ENCODE assay signal across 16 cellular contexts in the genomic region with DNA sequence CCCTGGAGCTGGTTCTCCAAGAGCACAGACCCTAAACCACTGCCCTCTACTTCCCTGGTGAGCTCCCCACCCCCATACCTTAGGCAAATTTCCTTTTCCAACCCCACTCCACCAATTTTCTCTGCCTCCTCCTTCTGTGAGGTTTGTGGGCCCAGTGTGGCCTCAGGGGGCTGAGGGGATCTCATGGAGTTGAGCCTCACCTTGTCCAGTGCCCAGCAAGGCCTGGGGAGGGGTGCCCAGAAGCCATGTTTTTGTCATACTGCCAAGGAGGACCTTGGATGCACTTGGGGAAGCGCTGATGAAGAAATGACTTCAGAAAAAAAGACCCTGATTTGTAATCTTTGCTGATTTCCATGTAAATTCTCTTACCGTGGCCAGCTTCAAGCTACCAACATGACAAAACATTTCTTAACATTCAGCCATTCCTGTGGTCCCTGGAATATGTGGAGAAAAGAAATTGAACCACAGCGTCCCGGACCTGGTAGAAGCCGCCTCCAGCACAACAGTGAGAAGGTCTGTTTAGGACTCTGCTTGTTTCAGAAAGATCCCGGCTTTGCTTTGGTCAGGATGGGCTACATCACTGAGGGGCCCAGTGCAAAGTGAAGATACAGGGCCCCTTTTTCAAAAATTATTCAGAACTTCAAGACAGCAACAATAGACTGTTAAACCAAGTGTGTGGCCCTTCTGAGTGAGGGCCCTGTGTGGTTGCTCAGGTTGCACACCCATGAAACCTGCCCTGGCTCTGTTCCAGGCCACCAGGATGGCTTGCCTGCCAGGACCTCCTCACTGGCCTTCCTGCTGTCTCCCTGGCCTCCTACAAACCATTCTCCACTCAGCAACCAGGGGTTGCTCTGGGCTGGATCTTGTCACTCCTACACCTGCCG. TPM values are rescaled to one million over a fixed set of nuclear protein-coding genes. Genes with fewer than 3 reads are reported as not detected.
DNase-seq lines count a peak whose midpoint lies in the region; ATAC-seq and TF ChIP-seq lines count a peak whose summit lies in the region.
"Had no signal": no experiment of that assay in that cellular context is flagged by ENCODE, and none has a peak within 500 bp of the region (broad histone marks: within the 10 kb centered on the region; RNA-seq: fewer than 3 reads in every experiment).

No MANE protein-coding gene starts in this region.

- H3K27ac ChIP-seq in MM.1S (ENCODE audit: low read length) (peak overlapping the region; percentile 14; the same call in 1 of the 2 replicates), osteoblast (ENCODE audit: low read depth, low read length) (no peak overlapping the region)
- H3K27ac ChIP-seq: brain microvascular endothelial cell, ovary, tibial nerve, VCaP had no signal

- peaks cover 4% of the 10 kb centered on the region; the same call in 1 of the 2 replicates for H3K4me1 ChIP-seq in ES-I3 (ENCODE audit: insufficient read depth, low read length)
- peaks cover 44% of the 10 kb centered on the region for H3K4me1 ChIP-seq in MM.1S (ENCODE audit: low read length)
- peaks cover 7% of the 10 kb centered on the region for H3K4me1 ChIP-seq in osteoblast (ENCODE audit: insufficient read depth, low read length)

- ATAC-seq in GM21447 (IDR thresholded peaks at IDR 0.05; ENCODE audit: unreplicated experiment), result no peak

- peaks cover 13% of the 10 kb centered on the region for H3F3A ChIP-seq in MM.1S (ENCODE audit: insufficient read depth, low read length)

- H3K27me3 ChIP-seq in MM.1S (replicated peaks; ENCODE audit: insufficient read depth, low read length) (no peaks in the 10 kb centered on the region), osteoblast (ENCODE audit: insufficient read depth, low read length) (no peaks in the 10 kb centered on the region)
- H3K27me3 ChIP-seq: brain microvascular endothelial cell, dorsolateral prefrontal cortex, ovary, tibial nerve had no signal

- H3K9ac ChIP-seq in ES-I3 (ENCODE audit: low read depth, low read length), result peak overlapping the region; percentile 55; the same call in 1 of the 2 replicates
- no peak overlapping the region for H3K9ac ChIP-seq in MM.1S (ENCODE audit: low read length)

- peaks cover 16% of the 10 kb centered on the region for H3K79me2 ChIP-seq in MM.1S (ENCODE audit: low read length)
- no peaks in the 10 kb centered on the region for H3K79me2 ChIP-seq in osteoblast (ENCODE audit: insufficient read depth, low read length)

- no peak for TF ChIP-seq CTCF in MM.1S (IDR thresholded peaks at IDR 0.05; ENCODE audit: low read length)
- TF ChIP-seq CTCF in osteoblast (IDR thresholded peaks at IDR 0.05; ENCODE audit: extremely low read depth, low read depth, low read length), result no peak

- H4K20me1 ChIP-seq in MM.1S (ENCODE audit: insufficient read depth, low read length) (no peaks in the 10 kb centered on the region), osteoblast (ENCODE audit: insufficient read depth, low read length) (peaks cover 3% of the 10 kb centered on the region)

- H3K4me2 ChIP-seq in MM.1S (ENCODE audit: low read depth, low read length) (no peak overlapping the region), osteoblast (ENCODE audit: insufficient read depth, low read length) (no peak overlapping the region)

- no peaks in the 10 kb centered on the region for H3K9me3 ChIP-seq in ES-I3 (ENCODE audit: control insufficient read depth, insufficient read depth, low read length)
- no peaks in the 10 kb centered on the region for H3K9me3 ChIP-seq in MM.1S (replicated peaks; ENCODE audit: insufficient read depth, low read length)
- no peaks in the 10 kb centered on the region for H3K9me3 ChIP-seq in osteoblast (ENCODE audit: low read depth, low read length)
- H3K9me3 ChIP-seq: ovary, tibial nerve had no signal

- no peak overlapping the region for H3K4me3 ChIP-seq in MM.1S (ENCODE audit: low read length)
- no peak overlapping the region for H3K4me3 ChIP-seq in osteoblast (ENCODE audit: insufficient read depth, low read length)
- H3K4me3 ChIP-seq: ovary had no signal

- DNase-seq in MM.1S (no peak), astrocyte of the hippocampus (ENCODE audit: low read depth, low spot score) (peak; percentile 74), osteoblast (ENCODE audit: insufficient read length, low spot score, missing footprints) (peak; percentile 82), OCI-M2 (lab: John Stamatoyannopoulos, UW; ENCODE audit: unreplicated experiment) (no peak)
- DNase-seq in stimulated activated CD8-positive, alpha-beta memory T cell treated with anti-CD3 and anti-CD28 coated beads, Interleukin-4, amount 100 ng/mL, for 48 hours, result no peak
- DNase-seq: CD4-positive, alpha-beta memory T cell; midbrain; natural killer cell; NCI-H1694 treated with DMSO at 0.1 percent for 48 hours had no signal

- H3K36me3 ChIP-seq in ES-I3 (ENCODE audit: insufficient read depth, low read length) (no peaks in the 10 kb centered on the region), MM.1S (replicated peaks; ENCODE audit: insufficient read depth, low read length) (no peaks in the 10 kb centered on the region), osteoblast (ENCODE audit: insufficient read depth, low read length) (no peaks in the 10 kb centered on the region)
- H3K36me3 ChIP-seq: brain microvascular endothelial cell, ovary, tibial nerve had no signal

- no peaks in the 10 kb centered on the region for H3K9me2 ChIP-seq in MM.1S (replicated peaks; ENCODE audit: insufficient read depth, low read length)

- H2AFZ ChIP-seq in MM.1S (ENCODE audit: low read length), result no peak overlapping the region
- H2AFZ ChIP-seq in osteoblast (ENCODE audit: low read length), result no peak overlapping the region

RNA-seq across cellular contexts. Expression of a gene that starts 52.5 kb away (rescaled TPM):
- 40.1 and 40.9 TPM in 2 replicates for total RNA-seq in osteoblast

Comparison
In these comparisons a context has a peak if more than half of its experiments do, and no peak if none do; other contexts are left out.
1. DNase-seq: peak in astrocyte of the hippocampus (single experiment) and osteoblast (single experiment); none in MM.1S (single experiment), OCI-M2 (single experiment) and stimulated activated CD8-positive, alpha-beta memory T cell treated with anti-CD3 and anti-CD28 coated beads, Interleukin-4, amount 100 ng/mL, for 48 hours (single experiment).